ENCODE assay signal across 9 cellular contexts in the genomic region with DNA sequence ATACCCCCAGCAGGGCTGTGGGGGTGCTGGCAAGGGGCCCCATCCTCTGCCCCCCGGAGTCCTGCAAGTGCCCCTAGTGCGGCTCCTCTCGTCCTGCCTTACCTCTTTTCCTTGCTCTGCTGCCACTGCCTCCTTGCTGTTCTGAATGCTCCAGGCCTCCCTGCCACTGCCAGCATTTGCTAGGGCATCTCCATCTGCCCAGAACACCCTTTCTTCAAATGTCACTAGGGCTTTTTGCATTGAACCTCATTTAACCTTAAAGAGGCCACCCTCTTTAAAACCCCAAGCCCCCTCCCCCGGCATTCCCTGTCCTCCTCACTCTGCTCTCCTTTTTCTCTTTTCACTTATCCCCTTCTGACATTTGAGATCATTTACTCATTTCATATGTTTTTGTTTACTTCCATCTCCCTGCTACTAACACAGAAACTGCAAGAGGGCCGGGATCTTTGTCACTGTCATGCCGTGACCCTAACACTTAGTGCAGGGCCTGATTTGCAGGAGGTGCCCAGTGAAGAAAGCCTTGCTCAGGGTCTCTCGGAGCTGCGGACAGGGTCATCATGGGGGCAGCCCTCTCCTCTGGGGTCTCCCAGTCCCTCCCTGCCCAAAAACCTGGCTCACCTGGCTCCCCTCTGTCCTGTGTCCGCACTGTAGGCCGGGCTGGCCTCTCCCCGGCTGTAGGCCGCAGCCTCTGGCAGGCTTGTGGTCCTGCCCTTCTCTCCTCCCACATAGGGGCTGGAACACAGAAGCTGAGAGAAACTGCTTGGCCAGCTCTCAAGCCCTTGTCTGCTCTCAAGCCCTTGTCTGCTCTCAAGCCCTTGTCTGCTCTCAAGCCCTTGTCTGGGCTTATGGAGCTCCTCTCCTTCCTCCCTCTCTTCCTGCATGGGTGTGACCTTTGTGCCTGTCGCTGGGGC. TPM values are rescaled to one million over a fixed set of nuclear protein-coding genes. Genes with fewer than 3 reads are reported as not detected.
DNase-seq lines count a peak whose midpoint lies in the region; ATAC-seq, FAIRE-seq and TF ChIP-seq lines count a peak whose summit lies in the region.
"Had no signal": no experiment of that assay in that cellular context is flagged by ENCODE, and none has a peak within 500 bp of the region (broad histone marks: within the 10 kb centered on the region; RNA-seq: fewer than 3 reads in every experiment).

A gene (minus strand): TSS at position 690 of the 911 bp plus-strand sequence. CDS start 2,084 bp downstream, outside the sequence.

- H3K4me1 ChIP-seq in psoas muscle: peaks cover 20% of the 10 kb centered on the region

- intact Hi-C loops in left ventricle myocardium superior (cut with micrococcal nuclease): no loop called here
- intact Hi-C loops in psoas muscle (cut with DNase I): loop anchor here (5.0 to 10.0 kb wide), 2 partner anchors 349 to 362 kb away; no protein-coding TSS in a partner anchor

- ATAC-seq in left ventricle myocardium superior: peak; percentile 96
- peak; percentile 55 to 72 (median 68) for ATAC-seq in psoas muscle
- ATAC-seq in HG02642 (IDR thresholded peaks at IDR 0.05; ENCODE audit: poor library complexity, unreplicated experiment): no peak

- H3K27ac ChIP-seq in C4-2B: peak within 1 kb of the TSS; percentile 61; the same call in 1 of the 2 replicates
- no peak within 1 kb of the TSS for H3K27ac ChIP-seq in adipose tissue (ENCODE audit: low read depth, low read length)
- peak within 1 kb of the TSS; percentile 71 for H3K27ac ChIP-seq in psoas muscle

- DNase-seq in left ventricle myocardium superior (peak; percentile 86), psoas muscle (peak; percentile 67 to 74), H54 (ENCODE audit: insufficient read length, low spot score) (no peak), iPS-NIHi11 (ENCODE audit: low spot score) (no peak)
- DNase-seq in stimulated activated CD4-positive, alpha-beta T cell treated with anti-CD3 and anti-CD28 coated beads, Interleukin-15, amount 100 ng/mL, for 24 hours: no peak
- DNase-seq: NCI-H1694 had no signal

- H3K27me3 ChIP-seq in psoas muscle (ENCODE audit: insufficient read depth in 3 of 3, low read length in 2 of 3): no peaks in the 10 kb centered on the region

- TF ChIP-seq CTCF in C4-2B (conservative IDR thresholded peaks at IDR 0.05) (no peak), psoas muscle (IDR thresholded peaks at IDR 0.05) (no peak)

- H3K36me3 ChIP-seq in psoas muscle (ENCODE audit: insufficient read depth in 1 of 2, low read depth in 1 of 2): peaks cover 0 to 4% of the 10 kb centered on the region in 2 donors

- H3K4me3 ChIP-seq in psoas muscle: peak within 1 kb of the TSS; percentile 59

- no peak for FAIRE-seq in H54 (lab: Jason Lieb, UNC)

- no peaks in the 10 kb centered on the region for H3K9me3 ChIP-seq in psoas muscle

- TF ChIP-seq POLR2A in H54 (IDR thresholded peaks at IDR 0.05; ENCODE audit: low read depth, low read length): no peak

- 36 to 43% (median 39%) methylated on average over 12 to 13 of the region's 13 CpGs for WGBS in adipose tissue, 3 donors
- WGBS in psoas muscle, 3 donors: 29 to 36% (median 34%) methylated on average over 13 of the region's 13 CpGs

RNA-seq across cellular contexts. Expression of the gene that starts here (rescaled TPM):
- 10 to 100 TPM in 2 of 3 donors, 1 to 10 TPM in 1; 4.7 to 31.7 (median 19.3) TPM for polyA plus RNA-seq in adipose tissue
- 41.4 TPM for total RNA-seq in left ventricle myocardium superior
- 10 to 100 TPM in 2 of 4 donors, 1 to 10 TPM in 2; 1.8 to 18.1 (median 8.7) TPM for total RNA-seq in psoas muscle
- polyA plus RNA-seq in psoas muscle: 1 to 10 TPM; 2.2 to 4.4 (median 2.4) TPM

Comparison
In these comparisons a context has a peak if more than half of its experiments do, and no peak if none do; other contexts are left out.
1. DNase-seq: peak in left ventricle myocardium superior (single experiment) and psoas muscle (2 of 2); none in H54 (single experiment), stimulated activated CD4-positive, alpha-beta T cell treated with anti-CD3 and anti-CD28 coated beads, Interleukin-15, amount 100 ng/mL, for 24 hours (single experiment) and iPS-NIHi11 (single experiment).